22 cellular contexts compared by ENCODE assay signal in the genomic region with DNA sequence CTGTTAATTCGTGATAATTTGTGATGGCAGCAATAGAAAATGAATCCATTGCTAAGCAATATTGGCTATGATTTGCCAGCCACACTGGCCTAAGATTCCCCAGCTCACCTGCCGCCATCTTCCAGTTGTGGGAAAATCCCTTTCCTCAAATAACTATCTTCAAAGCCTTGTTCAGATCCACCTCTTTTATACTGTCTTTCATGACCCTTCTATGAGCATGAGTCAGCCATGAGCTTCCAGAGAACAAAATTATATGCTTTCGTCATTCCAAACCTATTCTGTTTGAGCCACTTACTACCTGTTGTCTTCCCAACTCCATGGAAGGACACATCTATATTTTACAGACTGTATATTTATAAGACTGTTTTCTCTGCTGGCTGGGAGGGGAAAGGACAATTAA.
"Had no signal": no experiment of that assay in that cellular context is flagged by ENCODE, and none has a peak within 500 bp of the region (broad histone marks: within the 10 kb centered on the region; RNA-seq: fewer than 3 reads in every experiment).

No MANE protein-coding gene starts in this region.

- H3K27ac Mint-ChIP-seq: endodermal cell; naive thymus-derived CD4-positive, alpha-beta T cell; stimulated activated memory B cell treated with anti-CD40 and anti-IgM and Interleukin-4, amounts not matched to agents 10 μg/mL and 1 μg/mL and 100 μg/mL, for 72 hours; stimulated activated naive CD8-positive, alpha-beta T cell treated with anti-CD3 and anti-CD28 coated beads, Interleukin-15, Interleukin-2, amounts not matched to agents 100 ng/mL and 50 ng/mL, for 24 hours had no signal

- H3K36me3 Mint-ChIP-seq: naive thymus-derived CD4-positive, alpha-beta T cell; stimulated activated memory B cell treated with anti-CD40 and anti-IgM and Interleukin-4, amounts not matched to agents 10 μg/mL and 1 μg/mL and 100 μg/mL, for 72 hours had no signal

- H3K27me3 ChIP-seq: heart left ventricle, pancreas, right lobe of liver, tibial artery, upper lobe of right lung had no signal

- H3K4me3 ChIP-seq: coronary artery, heart left ventricle, pancreas, prostate gland, right lobe of liver, tibial artery, upper lobe of right lung had no signal

- FAIRE-seq: endothelial cell of umbilical vein, frontal cortex, islet of Langerhans, pancreas had no signal

- H3K4me3 Mint-ChIP-seq: endodermal cell; naive thymus-derived CD4-positive, alpha-beta T cell; stimulated activated memory B cell treated with anti-CD40 and anti-IgM and Interleukin-4, amounts not matched to agents 10 μg/mL and 1 μg/mL and 100 μg/mL, for 72 hours; stimulated activated naive CD8-positive, alpha-beta T cell treated with anti-CD3 and anti-CD28 coated beads, Interleukin-15, Interleukin-2, amounts not matched to agents 100 ng/mL and 50 ng/mL, for 24 hours had no signal

- H3K27me3 Mint-ChIP-seq: stimulated activated memory B cell treated with anti-CD40 and anti-IgM and Interleukin-4, amounts not matched to agents 10 μg/mL and 1 μg/mL and 100 μg/mL, for 72 hours had no signal

- ATAC-seq: heart left ventricle; naive thymus-derived CD4-positive, alpha-beta T cell; pancreas; right lobe of liver; stimulated activated memory B cell treated with anti-CD40 and anti-IgM and Interleukin-4, amounts not matched to agents 10 μg/mL and 1 μg/mL and 100 μg/mL, for 72 hours; upper lobe of right lung had no signal

- H3K36me3 ChIP-seq: heart left ventricle, pancreas, prostate gland, right lobe of liver, tibial artery, upper lobe of right lung had no signal

- DNase-seq: effector CD4-positive, alpha-beta T cell; endodermal cell; erythroblast; heart left ventricle; hypothalamus; kidney glomerular epithelial cell; mammary epithelial cell; naive thymus-derived CD4-positive, alpha-beta T cell; occipital lobe; pancreas; retina; right lobe of liver; stimulated activated CD4-positive, alpha-beta T cell treated with anti-CD3 and anti-CD28 coated beads, Interleukin-4, amount 100 ng/mL, for 1 hour; tibial artery; upper lobe of right lung had no signal

- H3K4me1 Mint-ChIP-seq: endodermal cell; naive thymus-derived CD4-positive, alpha-beta T cell; stimulated activated memory B cell treated with anti-CD40 and anti-IgM and Interleukin-4, amounts not matched to agents 10 μg/mL and 1 μg/mL and 100 μg/mL, for 72 hours had no signal

- H3K9me3 Mint-ChIP-seq: stimulated activated memory B cell treated with anti-CD40 and anti-IgM and Interleukin-4, amounts not matched to agents 10 μg/mL and 1 μg/mL and 100 μg/mL, for 72 hours; stimulated activated naive CD8-positive, alpha-beta T cell treated with anti-CD3 and anti-CD28 coated beads, Interleukin-15, Interleukin-2, amounts not matched to agents 100 ng/mL and 50 ng/mL, for 24 hours had no signal
